In genomic region chr3:179149239-179149887, GRCh38 we compare ENCODE assay signal across 8 cellular contexts. TPM values are rescaled to one million over a fixed set of nuclear protein-coding genes. Genes with fewer than 3 reads are reported as not detected.
A peak's percentile ranks its signal among the peaks of the same experiment; 100 is the strongest.
DNase-seq lines count a peak whose midpoint lies in the region; ATAC-seq and TF ChIP-seq lines count a peak whose summit lies in the region.

No MANE protein-coding gene starts in this region.

- H3K27ac ChIP-seq in cardiac muscle cell (peak overlapping the region; percentile 97), Panc1 (ENCODE audit: low read length) (peak overlapping the region; percentile 91), right cardiac atrium (ENCODE audit: low read length) (peak overlapping the region; percentile 91)

- no peaks in the 10 kb centered on the region for H3K36me3 ChIP-seq in cardiac muscle cell
- H3K36me3 ChIP-seq in Panc1 (ENCODE audit: control insufficient read depth, insufficient read depth, low read length) = no peaks in the 10 kb centered on the region

- H3K36me3 Mint-ChIP-seq in activated naive CD4-positive, alpha-beta T cell treated with anti-CD3 and anti-CD28 coated beads, Interleukin-2, amount 50 U/mL, for 24 hours = no peaks in the 10 kb centered on the region

- peak overlapping the region; percentile 85 for H3K4me3 ChIP-seq in cardiac muscle cell
- H3K4me3 ChIP-seq in Panc1 (ENCODE audit: low read depth in 2 of 2, low read length in 2 of 2) = peak overlapping the region; percentile 89 to 97
- peak overlapping the region; percentile 95 for H3K4me3 ChIP-seq in right cardiac atrium (ENCODE audit: low read length)
- H3K4me3 ChIP-seq in retinal pigment epithelial cell (ENCODE audit: low read length) = peak overlapping the region; percentile 89

- no TSS peak for BruUV-seq in Panc1 (replicated peaks; lab: Mats Ljungman, UMichigan)

- POLR2A ChIA-PET in Panc1 (lab: Charles Lee) = interaction anchor here (0.5 to 0.6 kb wide), 2 partner anchors 97 to 413 kb away, joined by 3 read pairs; partner anchors contain the start of gene ACTL6A

- H3K27me3 Mint-ChIP-seq in activated naive CD4-positive, alpha-beta T cell treated with anti-CD3 and anti-CD28 coated beads, Interleukin-2, amount 50 U/mL, for 24 hours = no peaks in the 10 kb centered on the region

- peaks cover 15% of the 10 kb centered on the region for H3K4me1 ChIP-seq in cardiac muscle cell (ENCODE audit: low read depth)
- H3K4me1 ChIP-seq in Panc1 (ENCODE audit: control insufficient read depth, insufficient read depth, low read length) = peaks cover 24% of the 10 kb centered on the region
- H3K4me1 ChIP-seq in right cardiac atrium (ENCODE audit: control insufficient read depth, insufficient read depth, low read length) = no peaks in the 10 kb centered on the region

- H3K9me3 ChIP-seq in cardiac muscle cell (ENCODE audit: low read depth) (no peaks in the 10 kb centered on the region), Panc1 (ENCODE audit: control insufficient read depth, insufficient read depth, low read depth, low read length) (peaks cover 5% of the 10 kb centered on the region; the same call in 1 of the 2 replicates), right cardiac atrium (ENCODE audit: control insufficient read depth, low read length) (no peaks in the 10 kb centered on the region)

- DNase-seq in cardiac muscle cell (ENCODE audit: low read depth in 1 of 2, low spot score in 1 of 2) = peak; percentile 27 to 57
- no peak for DNase-seq in Right ventricle myocardium inferior (ENCODE audit: missing footprints)
- no peak for DNase-seq in Panc1 (ENCODE audit: low read depth, low spot score)
- DNase-seq in right cardiac atrium = no peak
- DNase-seq in retinal pigment epithelial cell (ENCODE audit: low read depth) = no peak
- DNase-seq in middle frontal gyrus (ENCODE audit: extremely low spot score, low spot score) = no peak

- in situ Hi-C loops in Panc1 (cut with HindIII; ENCODE audit: low pct_unique_long_range_greater_than_20kb, low sequenced_read_pairs) = no loop called here

- H3K4me1 Mint-ChIP-seq in activated naive CD4-positive, alpha-beta T cell treated with anti-CD3 and anti-CD28 coated beads, Interleukin-2, amount 50 U/mL, for 24 hours = peaks cover 51% of the 10 kb centered on the region

- H3K27ac Mint-ChIP-seq in activated naive CD4-positive, alpha-beta T cell treated with anti-CD3 and anti-CD28 coated beads, Interleukin-2, amount 50 U/mL, for 24 hours = peak overlapping the region; percentile 99

- ATAC-seq in Right ventricle myocardium inferior (no peak), HG03175 (IDR thresholded peaks at IDR 0.05; ENCODE audit: unreplicated experiment) (peak; percentile 5), Panc1 (peak; percentile 9), right cardiac atrium (peak; percentile 0 to 7)

- CTCF ChIA-PET in Panc1 (lab: Charles Lee) = no interaction called here

- intact Hi-C loops in Right ventricle myocardium inferior (cut with DNase I) (loop anchor here (5.0 kb wide), 3 partner anchors 33 to 77 kb away; partner anchors contain the start of gene ZMAT3), Panc1 (cut with micrococcal nuclease; ENCODE audit: unreplicated experiment) (loop anchor here (2.0 to 5.0 kb wide), 2 partner anchors 132 to 167 kb away; no protein-coding TSS in a partner anchor), right cardiac atrium (cut with DNase I) (loop anchor here in 3 of 4 donors (5.0 to 10.0 kb wide), 4 partner anchors 43 to 173 kb away; partner anchors contain the start of gene ZNF639 (in 1 of the 3))

- no peaks in the 10 kb centered on the region for H3K9me3 Mint-ChIP-seq in activated naive CD4-positive, alpha-beta T cell treated with anti-CD3 and anti-CD28 coated beads, Interleukin-2, amount 50 U/mL, for 24 hours

- H3K4me3 Mint-ChIP-seq in activated naive CD4-positive, alpha-beta T cell treated with anti-CD3 and anti-CD28 coated beads, Interleukin-2, amount 50 U/mL, for 24 hours = peak overlapping the region; percentile 95

- TF ChIP-seq CTCF in cardiac muscle cell (IDR thresholded peaks at IDR 0.05; ENCODE audit: low read depth, low read length) (no peak), Panc1 (IDR thresholded peaks at IDR 0.05) (no peak), retinal pigment epithelial cell (conservative IDR thresholded peaks at IDR 0.05; ENCODE audit: low read depth, low read length) (no peak)

- H3K27me3 ChIP-seq in cardiac muscle cell (no peaks in the 10 kb centered on the region), Panc1 (ENCODE audit: control insufficient read depth, insufficient read depth, low read length) (no peaks in the 10 kb centered on the region), right cardiac atrium (ENCODE audit: control insufficient read depth, insufficient read depth) (no peaks in the 10 kb centered on the region)

- WGBS in right cardiac atrium = 1% methylated on average over 17 of the region's 17 CpGs

RNA-seq across cellular contexts. Expression of gene PIK3CA, which starts 1.2 kb away (rescaled TPM):
- total RNA-seq in cardiac muscle cell (6.5 and 13.0 TPM in 2 replicates), Right ventricle myocardium inferior (21.1 TPM), Panc1 (2021; ENCODE audit: unreplicated experiment) (27.6 TPM), right cardiac atrium (10 to 100 TPM; 20.7 to 22.3 (median 21.7) TPM)
- polyA plus RNA-seq in cardiac muscle cell (6.1 and 7.3 TPM in 2 replicates), right cardiac atrium (4.6 TPM)
- polyA plus RNA-seq in Panc1 (2012; ENCODE audit: insufficient read length) = 12.4 TPM

Comparison
In these comparisons a context has a peak if more than half of its experiments do, and no peak if none do; other contexts are left out.
1. DNase-seq: peak in cardiac muscle cell (2 of 2); none in Right ventricle myocardium inferior (single experiment), Panc1 (single experiment), right cardiac atrium (0 of 3), retinal pigment epithelial cell (single experiment) and middle frontal gyrus (single experiment).
2. Peak in every context shown above with its lines, with median percentiles within 50 percentile points of each other: H3K27ac ChIP-seq and H3K4me3 ChIP-seq.